Comparison of ENCODE assay signal across 9 cellular contexts in the genomic region with DNA sequence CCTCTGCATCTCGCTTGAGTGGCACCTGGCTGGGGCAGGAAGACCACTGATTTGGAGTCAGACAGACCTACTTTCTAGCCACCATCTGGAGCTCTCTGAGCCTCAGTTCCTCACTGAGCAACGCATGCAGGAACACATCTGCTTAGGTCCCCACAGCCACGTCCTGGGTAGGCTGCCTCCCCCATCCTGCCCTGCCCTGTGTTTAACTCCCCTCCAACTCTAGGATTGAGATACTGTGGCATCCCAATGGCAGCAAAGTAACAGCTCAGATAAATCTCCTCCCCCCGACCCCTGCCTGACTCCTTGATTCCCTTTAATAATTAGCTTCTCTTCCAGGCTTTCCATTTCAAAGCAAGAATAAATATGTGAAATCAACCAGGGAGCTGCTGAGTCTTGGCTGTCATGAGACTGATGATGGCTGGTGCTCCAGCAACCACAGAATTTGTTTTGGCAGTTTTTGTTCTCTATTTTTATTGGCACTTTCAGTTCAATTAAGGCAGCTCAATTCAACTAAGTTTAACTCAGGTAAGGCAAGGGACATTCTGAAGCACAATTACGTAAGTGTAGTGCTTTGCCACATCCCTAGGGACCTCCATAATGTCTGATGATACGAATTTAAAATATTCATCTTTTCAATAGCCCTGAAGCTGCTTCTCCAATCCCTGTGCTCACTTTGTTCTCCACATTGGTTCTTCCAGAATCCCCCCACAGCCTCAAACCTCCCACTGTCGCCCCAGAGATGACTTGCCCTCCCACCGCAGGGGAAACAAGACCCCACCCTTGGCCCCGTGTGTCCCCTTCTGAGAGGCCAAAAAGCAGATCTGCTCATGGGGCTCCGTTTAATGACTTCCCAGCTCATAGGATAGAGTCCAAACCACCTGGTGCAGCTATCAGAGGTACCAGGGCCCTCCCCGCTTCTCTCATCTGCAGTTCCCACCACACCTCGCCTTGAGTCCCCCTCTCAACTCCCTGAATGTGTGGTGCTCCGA. TPM values are rescaled to one million over a fixed set of nuclear protein-coding genes. Genes with fewer than 3 reads are reported as not detected.
DNase-seq lines count a peak whose midpoint lies in the region; ATAC-seq and TF ChIP-seq lines count a peak whose summit lies in the region.
"Had no signal": no experiment of that assay in that cellular context is flagged by ENCODE, and none has a peak within 500 bp of the region (broad histone marks: within the 10 kb centered on the region; RNA-seq: fewer than 3 reads in every experiment).

No MANE protein-coding gene starts in this region.

- intact Hi-C loops in cardiac septum (cut with DNase I), result no loop called here

- no peak overlapping the region for H3K4me3 Mint-ChIP-seq in glutamatergic neuron (ENCODE audit: unreplicated experiment)
- H3K4me3 Mint-ChIP-seq: activated T-cell treated with anti-CD3 and anti-CD28 coated beads, Interleukin-2, amount 50 U/mL, for 24 hours had no signal

- DNase-seq in glutamatergic neuron (no peak), omental fat pad (ENCODE audit: low spot score) (no peak), T-helper 1 cell (no peak), GM03348 (ENCODE audit: low spot score) (no peak), cardiac septum (ENCODE audit: low spot score) (no peak)
- DNase-seq: activated T-cell treated with anti-CD3 and anti-CD28 coated beads, Interleukin-2, amount 50 U/mL, for 24 hours had no signal

- H3K4me1 Mint-ChIP-seq in glutamatergic neuron (ENCODE audit: low read depth, unreplicated experiment), result peaks cover 15% of the 10 kb centered on the region

- ATAC-seq in GM18499 (IDR thresholded peaks at IDR 0.05; ENCODE audit: insufficient read depth, unreplicated experiment) (peak; percentile 54), GM21381 (IDR thresholded peaks at IDR 0.05; ENCODE audit: unreplicated experiment) (peak; percentile 56), HG03378 (IDR thresholded peaks at IDR 0.05; ENCODE audit: unreplicated experiment) (peak; percentile 76), omental fat pad (ENCODE audit: low FRiP score) (no peak)

- peak overlapping the region; percentile 35 for H3K27ac Mint-ChIP-seq in glutamatergic neuron (ENCODE audit: unreplicated experiment)
- H3K27ac Mint-ChIP-seq: activated T-cell treated with anti-CD3 and anti-CD28 coated beads, Interleukin-2, amount 50 U/mL, for 24 hours had no signal

- TF ChIP-seq CTCF in glutamatergic neuron (IDR thresholded peaks at IDR 0.05; ENCODE audit: partially characterized antibody, unreplicated experiment) (no peak), omental fat pad (IDR thresholded peaks at IDR 0.05) (no peak)

- H3K27me3 Mint-ChIP-seq in glutamatergic neuron (ENCODE audit: unreplicated experiment), result peaks cover 8% of the 10 kb centered on the region
- H3K27me3 Mint-ChIP-seq: activated T-cell treated with anti-CD3 and anti-CD28 coated beads, Interleukin-2, amount 50 U/mL, for 24 hours had no signal

- H3K9me3 Mint-ChIP-seq in glutamatergic neuron (ENCODE audit: unreplicated experiment), result peaks cover 5% of the 10 kb centered on the region
- H3K9me3 Mint-ChIP-seq: activated T-cell treated with anti-CD3 and anti-CD28 coated beads, Interleukin-2, amount 50 U/mL, for 24 hours had no signal

- H3K36me3 Mint-ChIP-seq in glutamatergic neuron (ENCODE audit: unreplicated experiment), result no peaks in the 10 kb centered on the region

RNA-seq across cellular contexts. Expression of gene ESR2, which starts 58.2 kb away (rescaled TPM):
- total RNA-seq in glutamatergic neuron (ENCODE audit: unreplicated experiment) (0.66 TPM), omental fat pad (1 to 10 TPM; 1.4 to 1.6 (median 1.5) TPM), cardiac septum (0.38 TPM)
